8 cellular contexts compared by ENCODE assay signal in genomic region chr20:31560094-31560899, GRCh38. TPM values are rescaled to one million over a fixed set of nuclear protein-coding genes. Genes with fewer than 3 reads are reported as not detected.
DNase-seq lines count a peak whose midpoint lies in the region; ATAC-seq and TF ChIP-seq lines count a peak whose summit lies in the region.

No MANE protein-coding gene starts in this region.

- H3K36me3 Mint-ChIP-seq in CD4-positive, alpha-beta T cell (ENCODE audit: low read depth): peaks cover 73% of the 10 kb centered on the region
- H3K36me3 Mint-ChIP-seq in GM23338 (ENCODE audit: low read depth): peaks cover 79% of the 10 kb centered on the region

- no peaks in the 10 kb centered on the region for H3K27me3 ChIP-seq in CD4-positive, alpha-beta T cell (ENCODE audit: control insufficient read depth, insufficient read depth, low read length)
- no peaks in the 10 kb centered on the region for H3K27me3 ChIP-seq in GM23338 (ENCODE audit: insufficient read depth)

- no peak overlapping the region for H2AFZ ChIP-seq in GM23338

- no peaks in the 10 kb centered on the region for H3K9me3 Mint-ChIP-seq in CD4-positive, alpha-beta T cell
- H3K9me3 Mint-ChIP-seq in GM23338: no peaks in the 10 kb centered on the region; the same call in 2 of the 3 replicates

- peaks cover 69% of the 10 kb centered on the region for H3F3A ChIP-seq in GM23338 (replicated peaks; ENCODE audit: low read depth)

- DNase-seq in CD4-positive, alpha-beta T cell: peak; percentile 63 to 78 (median 68)
- peak; percentile 92 for DNase-seq in GM23338 (ENCODE audit: low spot score)
- DNase-seq in NCI-H460 (ENCODE audit: extremely low read depth, low read depth): peak; percentile 88
- peak; percentile 66 to 71 for DNase-seq in activated CD4-positive, alpha-beta T cell treated with anti-CD3 and anti-CD28 coated beads, Interleukin-2, amount 50 U/mL, for 4 hours
- DNase-seq in dermis blood vessel endothelial cell: peak; percentile 88
- peak; percentile 82 to 87 for DNase-seq in lung microvascular endothelial cell (ENCODE audit: low read depth in 2 of 2)
- DNase-seq in stimulated activated CD8-positive, alpha-beta memory T cell treated with anti-CD3 and anti-CD28 coated beads, Interleukin-15, amount 100 ng/mL, for 24 hours (ENCODE audit: low read depth): peak; percentile 60

- H3K27ac Mint-ChIP-seq in CD4-positive, alpha-beta T cell: peak overlapping the region; percentile 49
- peak overlapping the region; percentile 97 for H3K27ac Mint-ChIP-seq in GM23338

- H3K79me2 ChIP-seq in GM23338 (replicated peaks; ENCODE audit: insufficient read depth): no peaks in the 10 kb centered on the region

- H3K4me1 ChIP-seq in GM23338 (ENCODE audit: insufficient read depth): peaks cover 8% of the 10 kb centered on the region; the same call in 1 of the 2 replicates

- CTCF ChIA-PET in CD4-positive, alpha-beta T cell (lab: Charles Lee): interaction anchor here (0.9 to 3.4 kb wide), 10 partner anchors 9 to 101 kb away, joined by 3 to 115 read pairs (median 6); partner anchors contain the start of gene ID1

- POLR2A ChIA-PET in CD4-positive, alpha-beta T cell (lab: Charles Lee): interaction anchor here (1.1 to 3.7 kb wide), 5 partner anchors 9 to 163 kb away, joined by 3 to 33 read pairs (median 5); partner anchors contain the start of gene ID1

- H3K27me3 Mint-ChIP-seq in CD4-positive, alpha-beta T cell: no peaks in the 10 kb centered on the region
- peaks cover 44% of the 10 kb centered on the region for H3K27me3 Mint-ChIP-seq in GM23338 (ENCODE audit: insufficient read depth, low read depth, poor library complexity)

- ATAC-seq in CD4-positive, alpha-beta T cell (ENCODE audit: poor library complexity): peak; percentile 80
- ATAC-seq in GM23338: peak; percentile 52
- no peak for ATAC-seq in HG03520 (IDR thresholded peaks at IDR 0.05; ENCODE audit: unreplicated experiment)

- H3K4me2 ChIP-seq in GM23338: no peak overlapping the region

- H3K9me3 ChIP-seq in CD4-positive, alpha-beta T cell (ENCODE audit: control insufficient read depth, low read length): no peaks in the 10 kb centered on the region

- peak; percentile 86 for TF ChIP-seq CTCF in CD4-positive, alpha-beta T cell (IDR thresholded peaks at IDR 0.05)
- TF ChIP-seq CTCF in GM23338 (conservative IDR thresholded peaks at IDR 0.05; ENCODE audit: low read depth in 2 of 2): peak; percentile 96 to 100

- H3K4me3 ChIP-seq in GM23338: no peak overlapping the region

- H3K27ac ChIP-seq in CD4-positive, alpha-beta T cell (ENCODE audit: low read depth, low read length): no peak overlapping the region
- peak overlapping the region; percentile 90 for H3K27ac ChIP-seq in GM23338 (ENCODE audit: low read depth)

- peaks cover 59% of the 10 kb centered on the region for H3K36me3 ChIP-seq in GM23338 (ENCODE audit: insufficient read depth)

- peaks cover 13% of the 10 kb centered on the region for H3K4me1 Mint-ChIP-seq in CD4-positive, alpha-beta T cell (ENCODE audit: low read depth)
- H3K4me1 Mint-ChIP-seq in GM23338: peaks cover 13% of the 10 kb centered on the region; the same call in 2 of the 3 replicates

- intact Hi-C loops in CD4-positive, alpha-beta T cell (cut with DNase I, micrococcal nuclease): loop anchor here (1.0 kb wide), 2 partner anchors 53 to 162 kb away; partner anchors contain the start of gene BCL2L1 (in 1 of the 2)

- no peaks in the 10 kb centered on the region for H3K9me2 ChIP-seq in GM23338 (ENCODE audit: insufficient read depth)

- H4K20me1 ChIP-seq in GM23338 (replicated peaks; ENCODE audit: insufficient read depth): peaks cover 16% of the 10 kb centered on the region; the same call in 1 of the 2 replicates

- H3K4me3 Mint-ChIP-seq in CD4-positive, alpha-beta T cell: no peak overlapping the region
- no peak overlapping the region for H3K4me3 Mint-ChIP-seq in GM23338

TF ChIP-seq in GM23338, 12 proteins besides CTCF, POLR2A, EP300 and RAD21:
- TF ChIP-seq EZH2phosphoT487 (IDR thresholded peaks at IDR 0.05; ENCODE audit: unreplicated experiment) (no peak), CREB1 (CRISPR knock-in tag; IDR thresholded peaks at IDR 0.05; ENCODE audit: low read depth) (peak; percentile 68; the same call in 1 of the 2 replicates), ZNF462 (CRISPR knock-in tag; IDR thresholded peaks at IDR 0.05) (0 out of 2 replicates have a peak, but pooled peaks have one; percentile 17), ZNF114 (CRISPR knock-in tag; IDR thresholded peaks at IDR 0.05) (no peak)

RNA-seq across cellular contexts. Expression of gene ID1, which starts 44.8 kb away (rescaled TPM):
- total RNA-seq in CD4-positive, alpha-beta T cell: 10 to 100 TPM; 22.8 to 24.2 TPM
- total RNA-seq in GM23338 (2014; rRNA removed; shearing (Covaris generic)): 452 and 479 TPM in 2 replicates
- polyA plus RNA-seq in GM23338 (2016; fragmentation: Nextera tagmentation; extraction: Ambion mirVana): 221 and 224 TPM in 2 replicates
- total RNA-seq in NCI-H460 (2014; rRNA removed; shearing (Covaris generic)): 125 and 149 TPM in 2 replicates
- 611 and 614 TPM in 2 replicates for polyA plus RNA-seq in NCI-H460 (2014; cell fraction: nucleus; rRNA removed)
- total RNA-seq in dermis blood vessel endothelial cell (768 and 1,287 TPM in 2 replicates), lung microvascular endothelial cell (478 and 838 TPM in 2 replicates)

RNA-seq across cellular contexts. Expression of gene HM13, which starts 46.1 kb away (rescaled TPM):
- 100 to 1,000 TPM in 1 of 2 experiments, 10 to 100 TPM in 1; 97.8 to 113 TPM for total RNA-seq in CD4-positive, alpha-beta T cell
- total RNA-seq in GM23338 (2014; rRNA removed; shearing (Covaris generic)): 103 and 126 TPM in 2 replicates
- polyA plus RNA-seq in GM23338 (2016; fragmentation: Nextera tagmentation; extraction: Ambion mirVana): 147 and 150 TPM in 2 replicates
- total RNA-seq in NCI-H460 (2014; rRNA removed; shearing (Covaris generic)): 85.3 and 97.3 TPM in 2 replicates
- 111 and 116 TPM in 2 replicates for polyA plus RNA-seq in NCI-H460 (2014; cell fraction: nucleus; rRNA removed)
- total RNA-seq in dermis blood vessel endothelial cell (44.9 and 74.1 TPM in 2 replicates), lung microvascular endothelial cell (31.6 and 37.9 TPM in 2 replicates)
